In genomic region chr9:132644251-132644650, GRCh38 we compare ENCODE assay signal across 1 cellular context.
A peak's percentile ranks its signal among the peaks of the same experiment; 100 is the strongest.
TF ChIP-seq lines count a peak whose summit lies in the region.

No MANE protein-coding gene starts in this region.

TF ChIP-seq in K562, 482 proteins besides CTCF, POLR2A, EP300 and RAD21:
- TF ChIP-seq RBM25 (IDR thresholded peaks at IDR 0.05; ENCODE audit: low read depth, low read length, severe bottlenecking), result peak; percentile 87
- no peak for TF ChIP-seq PCBP2 (IDR thresholded peaks at IDR 0.05; ENCODE audit: low read depth, low read length, poor library complexity, severe bottlenecking)
